31 cellular contexts compared by ENCODE assay signal in the genomic region with DNA sequence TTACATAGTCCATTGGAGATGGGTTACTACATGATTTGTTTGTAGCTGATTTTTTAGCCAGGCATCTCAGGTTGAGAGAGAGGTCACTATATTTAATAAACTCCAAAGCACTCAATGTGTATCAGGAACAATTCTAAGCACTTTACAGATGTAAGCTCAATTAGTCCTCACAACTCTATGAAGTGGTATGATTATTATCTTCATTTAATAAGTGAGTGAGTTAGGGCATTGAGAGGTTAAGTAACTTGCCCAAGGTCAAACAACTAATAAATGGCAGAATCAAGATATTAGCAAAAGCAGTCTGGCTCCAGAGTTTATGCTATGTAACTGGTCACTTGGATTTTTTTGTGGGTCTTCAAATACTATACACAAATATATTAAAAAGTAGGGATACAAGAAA. TPM values are rescaled to one million over a fixed set of nuclear protein-coding genes. Genes with fewer than 3 reads are reported as not detected.
"Had no signal": no experiment of that assay in that cellular context is flagged by ENCODE, and none has a peak within 500 bp of the region (broad histone marks: within the 10 kb centered on the region; RNA-seq: fewer than 3 reads in every experiment).

No MANE protein-coding gene starts in this region.

- H3K36me3 ChIP-seq: adrenal gland, brain microvascular endothelial cell, breast epithelium had no signal

- H3K4me3 ChIP-seq: adrenal gland, body of pancreas, breast epithelium had no signal

- H3K27me3 ChIP-seq: adrenal gland, body of pancreas, brain microvascular endothelial cell, breast epithelium had no signal

- H3K4me1 ChIP-seq: body of pancreas, breast epithelium had no signal

- DNase-seq: activated B cell treated with CpG ODN at 0.5 μM for 24 hours; activated CD4-positive, alpha-beta memory T cell treated with anti-CD3 and anti-CD28 coated beads for 36 hours; activated CD4-positive, alpha-beta T cell treated with anti-CD3 and anti-CD28 coated beads for 4 hours; activated CD4-positive, alpha-beta T cell treated with anti-CD3 and anti-CD28 coated beads, Interleukin-2, amount 10 ng/mL, durations not matched to agents 24 days and 14 days; activated CD4-positive, alpha-beta T cell treated with anti-CD3 and anti-CD28 coated beads, Interleukin-2, amount 50 U/mL, for 1 hour; activated CD4-positive, alpha-beta T cell treated with anti-CD3 and anti-CD28 coated beads, Interleukin-2, amount 50 U/mL, for 4 hours; activated CD4-positive, CD25-positive, alpha-beta regulatory T cell treated with anti-CD3 and anti-CD28 coated beads, Interleukin-2, amount 50 U/mL, for 72 hours; activated CD8-positive, alpha-beta memory T cell treated with anti-CD3 and anti-CD28 coated beads, Interleukin-2, amount 50 U/mL, for 4 hours; activated CD8-positive, alpha-beta T cell treated with anti-CD3 and anti-CD28 coated beads for 36 hours; activated effector memory CD4-positive, alpha-beta T cell treated with anti-CD3 and anti-CD28 coated beads, Interleukin-2, amount 50 U/mL, for 16 hours; activated gamma-delta T cell treated with Interleukin-2 at 50 U/mL for 16 hours; activated naive CD4-positive, alpha-beta T cell; activated naive CD4-positive, alpha-beta T cell treated with anti-CD3 and anti-CD28 coated beads for 36 hours; activated naive CD4-positive, alpha-beta T cell treated with anti-CD3 and anti-CD28 coated beads, Interleukin-2, amount 50 U/mL, for 16 hours; activated naive CD8-positive, alpha-beta T cell treated with anti-CD3 and anti-CD28 coated beads for 36 hours; activated T-cell treated with anti-CD3 and anti-CD28 coated beads for 4 hours; activated T-cell treated with anti-CD3 and anti-CD28 coated beads, Interleukin-2, amount 50 U/mL, for 1 hour; activated T-cell treated with anti-CD3 and anti-CD28 coated beads, Interleukin-2, amount 50 U/mL, for 4 hours; activated T-cell treated with anti-CD3 and anti-CD28 coated beads, Interleukin-2, amount 50 U/mL, for 72 hours; adrenal gland; amniotic stem cell; aorta; body of pancreas; brain microvascular endothelial cell; central memory CD4-positive, alpha-beta T cell; T-helper 1 cell; T-helper 2 cell; T-helper 9 cell had no signal

- H3K9me3 ChIP-seq: adrenal gland, body of pancreas, breast epithelium had no signal

- H3K27ac ChIP-seq: adrenal gland, body of pancreas, brain microvascular endothelial cell, breast epithelium, VCaP had no signal

RNA-seq across cellular contexts. Expression of gene ABI3BP, which starts 56.3 kb away (rescaled TPM):
- total RNA-seq: activated B cell treated with CpG ODN at 0.5 μM for 24 hours; activated CD4-positive, alpha-beta memory T cell treated with anti-CD3 and anti-CD28 coated beads for 36 hours; activated CD4-positive, alpha-beta T cell treated with anti-CD3 and anti-CD28 coated beads, Interleukin-2, amount 10 ng/mL, durations not matched to agents 24 days and 14 days; activated CD8-positive, alpha-beta T cell treated with anti-CD3 and anti-CD28 coated beads for 36 hours; activated naive CD4-positive, alpha-beta T cell treated with anti-CD3 and anti-CD28 coated beads for 36 hours; activated T-cell treated with anti-CD3 and anti-CD28 coated beads, Interleukin-2, amount 50 U/mL, for 72 hours; activated T-helper 1 cell treated with anti-CD3 and anti-CD28 coated beads, Interleukin-12 subunit alpha, Interleukin-12 subunit beta, Interleukin-2, Interleukin-4 antibody, amounts not matched to agents 30 ng/mL and 10 ng/mL and 1 ng/mL, durations not matched to agents 14 hours and 24 hours and 36 hours had no signal
